In the genomic region with DNA sequence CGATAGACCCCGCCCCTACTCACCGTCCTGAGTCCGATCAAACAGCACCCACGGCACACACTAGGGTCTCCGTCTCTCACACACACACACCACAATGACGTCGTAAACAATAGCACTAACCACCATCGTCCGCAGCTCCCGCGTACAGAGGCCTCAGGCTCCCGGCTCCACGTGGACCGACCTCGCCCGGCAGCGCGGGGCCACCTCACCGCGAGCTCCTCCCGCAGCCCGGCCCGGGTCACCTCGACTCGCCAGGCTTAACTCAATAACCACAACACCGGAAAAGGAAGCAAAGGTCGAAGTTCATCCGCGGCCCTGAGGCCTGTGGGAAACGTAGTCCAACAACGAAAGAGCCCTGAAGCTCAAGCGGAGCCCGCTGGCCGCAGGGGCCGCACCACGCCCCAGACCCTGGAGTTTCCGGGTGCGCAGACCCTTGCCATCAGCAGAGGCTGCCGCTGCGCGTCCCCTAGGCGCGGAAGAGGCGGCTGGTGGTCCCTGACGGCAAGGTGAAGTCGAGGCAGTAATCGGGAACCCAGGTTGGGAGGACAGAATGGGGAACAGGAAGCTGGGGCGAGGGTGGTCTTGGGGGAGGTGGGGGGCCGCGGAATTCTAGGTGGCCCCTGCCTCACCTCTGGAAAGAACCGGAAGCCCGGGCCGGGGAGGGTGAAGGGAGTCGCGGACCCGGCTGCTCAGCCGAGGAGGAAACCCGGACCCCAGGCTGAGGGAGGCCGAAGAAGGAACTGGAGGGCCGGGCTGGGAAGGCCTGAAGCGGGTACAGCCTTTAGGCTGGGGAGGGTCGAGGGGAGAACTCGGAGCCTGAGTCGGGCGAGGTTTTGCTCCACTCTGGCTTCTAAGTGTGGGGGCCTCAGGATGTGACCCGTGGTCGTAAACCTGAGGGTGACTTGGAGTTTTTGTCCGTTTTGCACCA, we compare ENCODE assay signal across 8 cellular contexts. TPM values are rescaled to one million over a fixed set of nuclear protein-coding genes. Genes with fewer than 3 reads are reported as not detected.
DNase-seq lines count a peak whose midpoint lies in the region; ATAC-seq and TF ChIP-seq lines count a peak whose summit lies in the region.

Gene ZNF529 (minus strand): TSS at position 273 of the 928 bp plus-strand sequence. CDS start 946 bp downstream, outside the sequence.

- H3K27me3 ChIP-seq in Loucy (ENCODE audit: insufficient read depth, low read length, poor library complexity, severe bottlenecking) = no peaks in the 10 kb centered on the region
- H3K27me3 ChIP-seq in RWPE2 (ENCODE audit: insufficient read depth, poor library complexity, severe bottlenecking) = no peaks in the 10 kb centered on the region

- DNase-seq in ELF-1 (ENCODE audit: low read depth, low spot score) (peak; percentile 97), H4 (ENCODE audit: low spot score) (peak; percentile 87), RWPE2 (ENCODE audit: low spot score) (peak; percentile 85), fibroblast of the conjunctiva (ENCODE audit: low read depth) (peak; percentile 59)
- DNase-seq in activated T-helper 9 cell treated with anti-CD3 and anti-CD28 coated beads, Interleukin-2, amount 50 U/mL, for 16 hours (ENCODE audit: low read depth) = peak; percentile 75

- peaks cover 51% of the 10 kb centered on the region for H3K79me2 ChIP-seq in Loucy (ENCODE audit: insufficient read depth, low read length)

- H3K9me3 Mint-ChIP-seq in nephron = peaks cover 42% of the 10 kb centered on the region
- H3K9me3 Mint-ChIP-seq in stimulated activated naive CD8-positive, alpha-beta T cell treated with anti-CD3 and anti-CD28 coated beads, Interleukin-15, Interleukin-2, amounts not matched to agents 100 ng/mL and 50 ng/mL, for 24 hours = peaks cover 19% of the 10 kb centered on the region

- no peaks in the 10 kb centered on the region for H3K9me2 ChIP-seq in Loucy (replicated peaks; ENCODE audit: low read depth, low read length)

- ATAC-seq in RWPE2 (ENCODE audit: low read depth) = peak; percentile 92

- no peaks in the 10 kb centered on the region for H3K27me3 Mint-ChIP-seq in nephron (ENCODE audit: low read depth)
- H3K27me3 Mint-ChIP-seq in stimulated activated naive CD8-positive, alpha-beta T cell treated with anti-CD3 and anti-CD28 coated beads, Interleukin-15, Interleukin-2, amounts not matched to agents 100 ng/mL and 50 ng/mL, for 24 hours = no peaks in the 10 kb centered on the region

- peaks cover 92% of the 10 kb centered on the region for H3K36me3 Mint-ChIP-seq in nephron (ENCODE audit: low read depth)
- peaks cover 76% of the 10 kb centered on the region for H3K36me3 Mint-ChIP-seq in stimulated activated naive CD8-positive, alpha-beta T cell treated with anti-CD3 and anti-CD28 coated beads, Interleukin-15, Interleukin-2, amounts not matched to agents 100 ng/mL and 50 ng/mL, for 24 hours (ENCODE audit: low read depth)

- H4K20me1 ChIP-seq in Loucy (ENCODE audit: insufficient read depth, low read length, poor library complexity, severe bottlenecking) = peaks cover 10% of the 10 kb centered on the region

- H3K4me3 Mint-ChIP-seq in nephron = peak within 1 kb of the TSS; percentile 87 to 94 (median 93)
- H3K4me3 Mint-ChIP-seq in stimulated activated naive CD8-positive, alpha-beta T cell treated with anti-CD3 and anti-CD28 coated beads, Interleukin-15, Interleukin-2, amounts not matched to agents 100 ng/mL and 50 ng/mL, for 24 hours = peak within 1 kb of the TSS; percentile 100

- H3K4me1 ChIP-seq in Loucy (ENCODE audit: insufficient read depth, low read length, poor library complexity, severe bottlenecking) (peaks cover 25% of the 10 kb centered on the region), RWPE2 (ENCODE audit: insufficient read depth, poor library complexity, severe bottlenecking) (peaks cover 10% of the 10 kb centered on the region)

- peak within 1 kb of the TSS; percentile 99 for H2AFZ ChIP-seq in Loucy (ENCODE audit: low read length)

- H3K4me1 Mint-ChIP-seq in nephron = peaks cover 31% of the 10 kb centered on the region
- H3K4me1 Mint-ChIP-seq in stimulated activated naive CD8-positive, alpha-beta T cell treated with anti-CD3 and anti-CD28 coated beads, Interleukin-15, Interleukin-2, amounts not matched to agents 100 ng/mL and 50 ng/mL, for 24 hours (ENCODE audit: low read depth) = peaks cover 38% of the 10 kb centered on the region

- H3F3A ChIP-seq in Loucy (ENCODE audit: low read depth) = no peaks in the 10 kb centered on the region

- peak within 1 kb of the TSS; percentile 79 for H3K4me2 ChIP-seq in Loucy (ENCODE audit: low read depth, low read length, poor library complexity, severe bottlenecking)

- peak within 1 kb of the TSS; percentile 62 for H3K27ac ChIP-seq in RWPE2 (ENCODE audit: poor library complexity, severe bottlenecking)

- H3K27ac Mint-ChIP-seq in nephron = peak within 1 kb of the TSS; percentile 73 to 92 (median 90)
- peak within 1 kb of the TSS; percentile 99 for H3K27ac Mint-ChIP-seq in stimulated activated naive CD8-positive, alpha-beta T cell treated with anti-CD3 and anti-CD28 coated beads, Interleukin-15, Interleukin-2, amounts not matched to agents 100 ng/mL and 50 ng/mL, for 24 hours

- H3K4me3 ChIP-seq in Loucy (ENCODE audit: low read length, poor library complexity, severe bottlenecking) (peak within 1 kb of the TSS; percentile 99), RWPE2 (ENCODE audit: severe bottlenecking) (peak within 1 kb of the TSS; percentile 78)

- TF ChIP-seq CTCF in Loucy (conservative IDR thresholded peaks at IDR 0.05; ENCODE audit: low read length) (no peak), RWPE2 (IDR thresholded peaks at IDR 0.05; ENCODE audit: poor library complexity, severe bottlenecking) (no peak), nephron (IDR thresholded peaks at IDR 0.05; ENCODE audit: unreplicated experiment in 3 of 3) (no peak)

- no peaks in the 10 kb centered on the region for H3K9me3 ChIP-seq in Loucy (ENCODE audit: insufficient read depth, low read depth, low read length)
- H3K9me3 ChIP-seq in RWPE2 (ENCODE audit: severe bottlenecking) = no peaks in the 10 kb centered on the region

- H3K9ac ChIP-seq in Loucy (ENCODE audit: low read depth, low read length, poor library complexity, severe bottlenecking) = peak within 1 kb of the TSS; percentile 82

- H3K36me3 ChIP-seq in Loucy (ENCODE audit: insufficient read depth, low read length) (no peaks in the 10 kb centered on the region; the same call in 1 of the 2 replicates), RWPE2 (ENCODE audit: low read depth) (peaks cover 62% of the 10 kb centered on the region)

RNA-seq across cellular contexts. Expression of gene ZNF529, which starts in this region (rescaled TPM):
- total RNA-seq in H4 (2014; rRNA removed; shearing (Covaris generic)) = 2.7 and 3.7 TPM in 2 replicates

Comparison
In these comparisons a context has a peak if more than half of its experiments do, and no peak if none do; other contexts are left out.
1. Peak in every context shown above with its lines: DNase-seq, ATAC-seq, H3K4me3 ChIP-seq and H3K27ac ChIP-seq.